Comparison of ENCODE assay signal across 12 cellular contexts in the genomic region with DNA sequence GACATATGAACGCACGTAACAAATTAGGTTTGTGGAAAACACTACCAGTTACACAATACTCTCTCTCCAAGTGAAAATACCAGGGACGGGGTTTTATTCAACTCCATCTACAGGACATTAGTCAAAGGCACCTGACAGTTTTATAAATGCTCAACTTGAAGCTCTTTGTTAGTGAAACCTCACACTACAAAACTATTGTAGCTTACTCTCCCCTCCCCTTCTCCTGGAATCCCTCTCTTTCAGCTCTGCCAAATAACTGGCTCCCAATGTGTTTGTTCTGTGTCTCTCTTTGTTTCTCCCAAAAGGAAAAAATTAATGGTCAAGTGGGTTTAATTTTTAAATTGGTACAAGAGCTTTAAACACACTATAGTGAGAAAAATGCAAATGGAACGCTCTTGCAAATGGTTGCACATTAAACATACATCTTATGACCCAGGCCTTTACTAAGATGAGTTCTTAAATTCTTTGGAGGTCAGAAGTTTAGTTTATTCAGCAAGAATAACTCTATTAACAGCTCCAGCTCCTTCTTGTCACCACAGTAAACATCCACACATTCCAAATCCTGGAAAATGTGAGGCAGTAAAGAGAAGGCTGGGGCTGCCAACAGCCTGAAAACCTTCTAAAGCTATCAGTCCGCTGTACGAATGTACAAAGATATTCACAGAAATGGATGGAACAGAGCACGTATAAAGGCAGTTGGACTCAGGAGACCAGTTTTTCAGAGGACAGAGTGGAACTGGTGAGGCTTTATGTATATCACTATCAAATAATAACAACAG. TPM values are rescaled to one million over a fixed set of nuclear protein-coding genes. Genes with fewer than 3 reads are reported as not detected.
DNase-seq lines count a peak whose midpoint lies in the region; ATAC-seq, FAIRE-seq and TF ChIP-seq lines count a peak whose summit lies in the region.
"Had no signal": no experiment of that assay in that cellular context is flagged by ENCODE, and none has a peak within 500 bp of the region (broad histone marks: within the 10 kb centered on the region; RNA-seq: fewer than 3 reads in every experiment).

No MANE protein-coding gene starts in this region.

- intact Hi-C loops in sciatic nerve (cut with DNase I), result no loop called here

- H3K79me2 ChIP-seq in astrocyte (ENCODE audit: insufficient read depth, low read length), result peaks cover 52% of the 10 kb centered on the region

- no peaks in the 10 kb centered on the region for H3K9me3 ChIP-seq in HAP-1
- H3K9me3 ChIP-seq in astrocyte (ENCODE audit: insufficient read depth, low read depth, low read length), result no peaks in the 10 kb centered on the region
- no peaks in the 10 kb centered on the region for H3K9me3 ChIP-seq in right atrium auricular region

- DNase-seq in HAP-1 (ENCODE audit: low spot score in 2 of 2) (peak; percentile 66 to 100), astrocyte (ENCODE audit: low read depth) (peak; percentile 65), right atrium auricular region (ENCODE audit: low spot score) (no peak), sciatic nerve (ENCODE audit: low spot score) (no peak), NCI-H510A treated with DMSO at 0.1 percent for 48 hours (lab: John Stamatoyannopoulos, UW) (no peak), KBM-7 (no peak), foreskin melanocyte (no peak)
- DNase-seq: H7, head of caudate nucleus had no signal

- no peak overlapping the region for H3K9ac ChIP-seq in astrocyte (ENCODE audit: low read length)

- no peaks in the 10 kb centered on the region for H3K27me3 Mint-ChIP-seq in astrocyte (ENCODE audit: low read depth, unreplicated experiment)

- peak overlapping the region; percentile 23 for H3K27ac ChIP-seq in astrocyte (ENCODE audit: low read depth, low read length)
- H3K27ac ChIP-seq in right atrium auricular region, result peak overlapping the region; percentile 57 to 80
- H3K27ac ChIP-seq: VCaP had no signal

- H3K4me2 ChIP-seq in astrocyte (ENCODE audit: low read length), result peak overlapping the region; percentile 28

- H3K4me3 ChIP-seq in HAP-1, result no peak overlapping the region
- H3K4me3 ChIP-seq in astrocyte (ENCODE audit: insufficient read depth, low read depth, low read length), result no peak overlapping the region
- H3K4me3 ChIP-seq in right atrium auricular region, result no peak overlapping the region

- ATAC-seq in sciatic nerve, result peak; percentile 73
- no peak for ATAC-seq in GM18858 (IDR thresholded peaks at IDR 0.05; ENCODE audit: unreplicated experiment)
- ATAC-seq: activated naive CD4-positive, alpha-beta T cell treated with anti-CD3 and anti-CD28 coated beads, Interleukin-2, amount 50 U/mL, for 72 hours had no signal

- H3K36me3 ChIP-seq in HAP-1 (replicated peaks), result no peaks in the 10 kb centered on the region
- H3K36me3 ChIP-seq in astrocyte (ENCODE audit: insufficient read depth, low read length), result no peaks in the 10 kb centered on the region
- H3K36me3 ChIP-seq in right atrium auricular region, result no peaks in the 10 kb centered on the region

- H4K20me1 ChIP-seq in astrocyte (ENCODE audit: insufficient read depth, low read length), result peaks cover 27% of the 10 kb centered on the region

- no peak for TF ChIP-seq CTCF in astrocyte (IDR thresholded peaks at IDR 0.05; ENCODE audit: insufficient read depth, low read depth, low read length)
- TF ChIP-seq CTCF in right atrium auricular region (IDR thresholded peaks at IDR 0.05), result no peak

- H3K36me3 Mint-ChIP-seq in astrocyte (ENCODE audit: low read depth, unreplicated experiment), result peaks cover 19% of the 10 kb centered on the region
- H3K36me3 Mint-ChIP-seq: activated naive CD4-positive, alpha-beta T cell treated with anti-CD3 and anti-CD28 coated beads, Interleukin-2, amount 50 U/mL, for 72 hours had no signal

- in situ Hi-C loops in HAP-1 (cut with MboI; ENCODE audit: low sequenced_read_pairs), result no loop called here
- in situ Hi-C loops in KBM-7 (cut with MboI; ENCODE audit: low pct_unique_long_range_greater_than_20kb, low sequenced_read_pairs), result no loop called here

- H3K9me3 Mint-ChIP-seq in astrocyte (ENCODE audit: unreplicated experiment), result no peaks in the 10 kb centered on the region

- H2AFZ ChIP-seq in astrocyte (ENCODE audit: low read depth, low read length), result no peak overlapping the region

- no peaks in the 10 kb centered on the region for H3K27me3 ChIP-seq in HAP-1 (ENCODE audit: low read depth)
- no peaks in the 10 kb centered on the region for H3K27me3 ChIP-seq in astrocyte (ENCODE audit: insufficient read depth, low read length)
- H3K27me3 ChIP-seq in right atrium auricular region, result no peaks in the 10 kb centered on the region

- H3K4me1 ChIP-seq in HAP-1 (peaks cover 31% of the 10 kb centered on the region), astrocyte (ENCODE audit: insufficient read depth, low read length) (peaks cover 16% of the 10 kb centered on the region), right atrium auricular region (peaks cover 0 to 40% of the 10 kb centered on the region in 2 donors)

- H3K27ac Mint-ChIP-seq in astrocyte (ENCODE audit: unreplicated experiment), result peak overlapping the region; percentile 54
- H3K27ac Mint-ChIP-seq: activated naive CD4-positive, alpha-beta T cell treated with anti-CD3 and anti-CD28 coated beads, Interleukin-2, amount 50 U/mL, for 72 hours had no signal

- H3K4me3 Mint-ChIP-seq in astrocyte (ENCODE audit: unreplicated experiment), result no peak overlapping the region

- FAIRE-seq in astrocyte (lab: Jason Lieb, UNC), result no peak

- H3K4me1 Mint-ChIP-seq in astrocyte (ENCODE audit: low read depth, unreplicated experiment), result peaks cover 62% of the 10 kb centered on the region

RNA-seq across cellular contexts. Expression of a gene that starts 48.3 kb away (rescaled TPM):
- total RNA-seq in astrocyte (57.3 and 61.5 TPM in 2 replicates), right atrium auricular region (10 to 100 TPM; 29.4 to 38.7 TPM), sciatic nerve (32.9 TPM)
- total RNA-seq: activated naive CD4-positive, alpha-beta T cell treated with anti-CD3 and anti-CD28 coated beads, Interleukin-2, amount 50 U/mL, for 72 hours had no signal

Comparison
In these comparisons a context has a peak if more than half of its experiments do, and no peak if none do; other contexts are left out.
1. DNase-seq: peak in HAP-1 (2 of 2) and astrocyte (single experiment); none in right atrium auricular region (single experiment), sciatic nerve (single experiment), NCI-H510A treated with DMSO at 0.1 percent for 48 hours (single experiment), KBM-7 (single experiment) and foreskin melanocyte (single experiment).